11 cellular contexts compared by ENCODE assay signal in the genomic region with DNA sequence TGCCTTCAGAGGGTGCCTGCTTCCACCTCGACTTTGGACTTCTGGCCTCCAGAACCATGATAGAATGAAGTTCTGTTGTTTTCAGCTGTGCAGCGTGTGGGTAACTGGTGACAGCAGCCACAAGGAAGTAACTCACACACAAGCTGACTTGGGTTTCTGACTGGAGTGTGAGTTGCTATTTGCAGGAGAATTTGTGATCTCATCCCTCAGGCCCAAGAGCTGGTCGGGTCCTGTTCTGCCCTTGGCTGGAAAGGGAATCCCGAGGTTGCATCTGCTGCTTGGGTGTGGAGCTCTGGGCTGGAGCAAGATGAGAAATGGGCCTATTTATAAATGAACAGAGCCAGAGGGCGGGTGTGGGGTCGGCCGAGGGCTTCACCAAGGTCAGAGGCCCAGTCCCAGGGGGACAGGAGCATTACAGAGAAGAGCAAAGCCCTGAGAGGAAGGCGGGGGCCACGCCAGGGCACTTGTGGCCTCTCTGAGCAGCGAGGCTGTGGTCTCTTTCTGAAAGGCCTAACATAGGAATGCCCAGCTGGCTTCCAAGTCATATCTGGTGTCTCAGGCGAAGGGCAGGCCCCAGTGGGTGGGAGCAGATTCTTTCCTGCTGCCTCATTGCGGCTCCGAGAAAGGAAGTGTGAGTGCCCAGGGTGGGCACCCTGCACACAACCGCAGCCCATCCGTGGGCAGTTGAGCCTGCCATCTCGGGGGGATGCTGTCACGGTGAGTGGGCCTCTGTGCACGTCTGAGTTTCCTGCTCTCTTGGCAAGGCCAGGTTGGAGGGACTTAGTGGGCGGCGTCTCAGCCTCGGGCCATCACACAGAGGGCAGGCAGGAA. TPM values are rescaled to one million over a fixed set of nuclear protein-coding genes. Genes with fewer than 3 reads are reported as not detected.
A peak's percentile ranks its signal among the peaks of the same experiment; 100 is the strongest.
DNase-seq lines count a peak whose midpoint lies in the region; ATAC-seq, FAIRE-seq and TF ChIP-seq lines count a peak whose summit lies in the region.
"Had no signal": no experiment of that assay in that cellular context is flagged by ENCODE, and none has a peak within 500 bp of the region (broad histone marks: within the 10 kb centered on the region; RNA-seq: fewer than 3 reads in every experiment).

No MANE protein-coding gene starts in this region.

- H3K9me3 Mint-ChIP-seq in natural killer cell (no peaks in the 10 kb centered on the region), GM23338 (peaks cover 6% of the 10 kb centered on the region)

- TF ChIP-seq RAD21 in liver (IDR thresholded peaks at IDR 0.05) (no peak), HepG2 (CRISPR knock-in tag; IDR thresholded peaks at IDR 0.05) (no peak)

- in situ Hi-C loops in HepG2 (cut with HindIII; ENCODE audit: extremely low pct_ligation_motif_present, low pct_unique_long_range_greater_than_20kb): no loop called here

- H3K4me1 ChIP-seq in liver (ENCODE audit: control insufficient read depth in 4 of 4, insufficient read depth in 4 of 4, low read length in 3 of 4): no peaks in the 10 kb centered on the region
- H3K4me1 ChIP-seq in HepG2 (ENCODE audit: insufficient read depth, low read length): no peaks in the 10 kb centered on the region
- no peaks in the 10 kb centered on the region for H3K4me1 ChIP-seq in small intestine (ENCODE audit: control insufficient read depth in 2 of 2, insufficient read depth in 1 of 2, low read depth in 1 of 2, low read length in 1 of 2)
- no peaks in the 10 kb centered on the region for H3K4me1 ChIP-seq in GM23338 (ENCODE audit: insufficient read depth)

- H3K4me3 ChIP-seq in liver (ENCODE audit: low read depth in 1 of 3, low read length in 3 of 3) (no peak overlapping the region), HepG2 (replicated peaks in 1 of 3; ENCODE audit: insufficient read depth in 1 of 3, low read depth in 2 of 3, low read length in 3 of 3) (no peak overlapping the region), small intestine (ENCODE audit: low read depth in 1 of 2, low read length in 2 of 2) (no peak overlapping the region), GM23338 (no peak overlapping the region)

- POLR2A ChIA-PET in HepG2 (lab: Yijun Ruan, JAX): no interaction called here

- H3K4me3 Mint-ChIP-seq in natural killer cell (peak overlapping the region; percentile 74), GM23338 (no peak overlapping the region)

- H3K27ac ChIP-seq in liver (ENCODE audit: low read depth in 1 of 2, low read length in 2 of 2) (no peak overlapping the region), HepG2 (ENCODE audit: extremely low read length, insufficient read depth, low read length) (no peak overlapping the region), small intestine (ENCODE audit: low read depth in 1 of 2, low read length in 1 of 2) (no peak overlapping the region), GM23338 (ENCODE audit: low read depth) (no peak overlapping the region)

- peak overlapping the region; percentile 93 for H3K27ac Mint-ChIP-seq in natural killer cell
- H3K27ac Mint-ChIP-seq in GM23338: no peak overlapping the region

- H3K4me1 Mint-ChIP-seq in natural killer cell (peaks cover 23 to 35% of the 10 kb centered on the region in 2 donors), GM23338 (no peaks in the 10 kb centered on the region)

- H3K36me3 ChIP-seq in liver (ENCODE audit: control insufficient read depth in 4 of 4, insufficient read depth in 3 of 4, low read depth in 1 of 4, low read length in 3 of 4) (no peaks in the 10 kb centered on the region), HepG2 (replicated peaks in 1 of 2; ENCODE audit: control insufficient read depth in 1 of 2, insufficient read depth in 2 of 2, low read length in 2 of 2) (no peaks in the 10 kb centered on the region), small intestine (ENCODE audit: control insufficient read depth in 2 of 2, insufficient read depth in 2 of 2, low read length in 2 of 2) (no peaks in the 10 kb centered on the region), GM23338 (ENCODE audit: insufficient read depth) (no peaks in the 10 kb centered on the region)

- H2AFZ ChIP-seq in HepG2 (ENCODE audit: low read length) (no peak overlapping the region), GM23338 (no peak overlapping the region)

- BruUV-seq in HepG2 (replicated peaks; lab: Mats Ljungman, UMichigan): no TSS peak

- H3K4me2 ChIP-seq in HepG2 (ENCODE audit: low read depth, low read length): no peak overlapping the region
- H3K4me2 ChIP-seq in GM23338: no peak overlapping the region

- TF ChIP-seq EP300 in HepG2 (IDR thresholded peaks at IDR 0.05; ENCODE audit: low read depth in 2 of 2, low read length in 2 of 2) (no peak), HepG2 (CRISPR knock-in tag; IDR thresholded peaks at IDR 0.05; ENCODE audit: borderline replicate concordance) (no peak)

- no peak for DNase-seq in HepG2 (ENCODE audit: low spot score)
- peak; percentile 48 for DNase-seq in ecto neural progenitor cell (ENCODE audit: low spot score)
- DNase-seq in natural killer cell: no peak
- DNase-seq in small intestine: no peak
- no peak for DNase-seq in DMS153 treated with DMSO at 0.1 percent for 48 hours (lab: John Stamatoyannopoulos, UW; ENCODE audit: unreplicated experiment)
- no peak for DNase-seq in NCI-H1105 (lab: John Stamatoyannopoulos, UW)
- no peak for DNase-seq in GM23338 (ENCODE audit: low spot score)
- DNase-seq: activated CD4-positive, CD25-positive, alpha-beta regulatory T cell; NCI-H1105 treated with DMSO at 0.1 percent for 48 hours had no signal

- no peak for ATAC-seq in HepG2
- peak; percentile 53 to 66 (median 64) for ATAC-seq in natural killer cell
- ATAC-seq in GM23338: no peak

- H3F3A ChIP-seq in GM23338 (replicated peaks; ENCODE audit: low read depth): no peaks in the 10 kb centered on the region

- TF ChIP-seq CTCF in liver (IDR thresholded peaks at IDR 0.05; ENCODE audit: low read depth, low read length, missing input control) (no peak), HepG2 (CRISPR knock-in tag; IDR thresholded peaks at IDR 0.05) (no peak), natural killer cell (IDR thresholded peaks at IDR 0.05) (no peak), GM23338 (conservative IDR thresholded peaks at IDR 0.05; ENCODE audit: low read depth in 2 of 2) (no peak)

- H3K9me3 ChIP-seq in liver (ENCODE audit: control insufficient read depth in 4 of 4, low read length in 3 of 4) (peaks cover 0 to 4% (median 1%) of the 10 kb centered on the region in 4 donors), HepG2 (ENCODE audit: low read length) (peaks cover 9% of the 10 kb centered on the region; the same call in 1 of the 2 replicates), small intestine (ENCODE audit: control insufficient read depth, low read depth) (no peaks in the 10 kb centered on the region)

- intact Hi-C loops in HepG2 (cut with micrococcal nuclease; ENCODE audit: unreplicated experiment) (no loop called here), natural killer cell (cut with micrococcal nuclease) (loop anchor here (5.0 kb wide), 1 partner anchor 85 kb away; the partner anchor contains the start of gene TMEM273)

- CTCF ChIA-PET in HepG2 (lab: Yijun Ruan, JAX; ENCODE audit: low intra/inter-chr PET ratio, low total read pairs): no interaction called here

- H3K27me3 Mint-ChIP-seq in natural killer cell (ENCODE audit: low read depth in 2 of 2) (no peaks in the 10 kb centered on the region), GM23338 (ENCODE audit: insufficient read depth, low read depth, poor library complexity) (no peaks in the 10 kb centered on the region)

- peaks cover 3% of the 10 kb centered on the region for H3K36me3 Mint-ChIP-seq in natural killer cell
- H3K36me3 Mint-ChIP-seq in GM23338 (ENCODE audit: low read depth): no peaks in the 10 kb centered on the region

- H4K20me1 ChIP-seq in HepG2 (ENCODE audit: insufficient read depth, low read length) (no peaks in the 10 kb centered on the region), GM23338 (replicated peaks; ENCODE audit: insufficient read depth) (no peaks in the 10 kb centered on the region)

- no peaks in the 10 kb centered on the region for H3K9me2 ChIP-seq in GM23338 (ENCODE audit: insufficient read depth)

- WGBS in liver: 68% methylated on average over 21 of the region's 21 CpGs
- WGBS in HepG2 (ENCODE audit: low lambda C conversion rate): 3% methylated on average over 5 of the region's 21 CpGs
- 61 to 72% (median 67%) methylated on average over 20 to 21 of the region's 21 CpGs for WGBS in small intestine, 3 donors

- no peak for TF ChIP-seq POLR2A in HepG2 (IDR thresholded peaks at IDR 0.05; ENCODE audit: insufficient read depth in 1 of 2, low read depth in 2 of 2, low read length in 2 of 2)

- H3K27me3 ChIP-seq in liver (ENCODE audit: control insufficient read depth in 4 of 4, insufficient read depth in 4 of 4, low read length in 3 of 4) (no peaks in the 10 kb centered on the region), HepG2 (ENCODE audit: control insufficient read depth in 1 of 2, insufficient read depth in 2 of 2, low read length in 2 of 2) (peaks cover 2 to 7% of the 10 kb centered on the region in 2 experiments; a peak in 1 of 5 replicates), small intestine (ENCODE audit: control insufficient read depth in 2 of 2, insufficient read depth in 2 of 2, low read length in 2 of 2) (no peaks in the 10 kb centered on the region), GM23338 (ENCODE audit: insufficient read depth) (no peaks in the 10 kb centered on the region)

- FAIRE-seq in HepG2 (lab: Jason Lieb, UNC) (no peak), small intestine (lab: Jason Lieb, UNC) (no peak)

- H3K79me2 ChIP-seq in HepG2 (ENCODE audit: insufficient read depth, low read length): no peaks in the 10 kb centered on the region
- no peaks in the 10 kb centered on the region for H3K79me2 ChIP-seq in GM23338 (replicated peaks; ENCODE audit: insufficient read depth)

- no peak overlapping the region for H3K9ac ChIP-seq in liver (ENCODE audit: low read depth in 1 of 2, low read length in 2 of 2)
- no peak overlapping the region for H3K9ac ChIP-seq in HepG2 (ENCODE audit: insufficient read depth, low read depth, low read length)

RNA-seq across cellular contexts. Expression of gene C10orf71, which starts 26.5 kb away (rescaled TPM):
- not detected for total RNA-seq in liver
- polyA plus RNA-seq in liver: under 1 TPM in 1 of 2 donors, not detected in 1; 0.03 TPM
- not detected in 2 replicates for total RNA-seq in HepG2 (2016; rRNA removed; fragmentation: Illumina TruSeq; extraction: Trizol)
- total RNA-seq in HepG2 (2016; cell fraction: cytosol; rRNA removed; fragmentation: Illumina TruSeq; extraction: Trizol; ENCODE audit: low read depth): not detected in 2 replicates
- not detected in 2 replicates for total RNA-seq in HepG2 (2016; cell fraction: insoluble cytoplasmic fraction; rRNA removed; fragmentation: Illumina TruSeq; extraction: Trizol)
- not detected in 2 replicates for total RNA-seq in HepG2 (2016; cell fraction: membrane; rRNA removed; fragmentation: Illumina TruSeq; extraction: Trizol)
- not detected in 2 replicates for total RNA-seq in HepG2 (2016; cell fraction: nucleus; rRNA removed; fragmentation: Illumina TruSeq; extraction: Trizol)
- polyA plus RNA-seq in HepG2 (2011; rRNA removed): not detected in 2 replicates
- polyA plus RNA-seq in HepG2 (2011; cell fraction: cytosol; rRNA removed): not detected in 2 replicates
- polyA plus RNA-seq in HepG2 (2011; cell fraction: nucleus; rRNA removed): not detected in 2 replicates
- not detected in 2 replicates for polyA plus RNA-seq in HepG2 (2012)
- polyA plus RNA-seq in HepG2 (2016; cell fraction: cytosol; fragmentation: Illumina TruSeq; extraction: Trizol; ENCODE audit: low read depth): not detected in 2 replicates
- polyA plus RNA-seq in HepG2 (2016; cell fraction: insoluble cytoplasmic fraction; fragmentation: Illumina TruSeq; extraction: Trizol; ENCODE audit: low read depth): not detected in 2 replicates
- polyA plus RNA-seq in HepG2 (2016; cell fraction: membrane; fragmentation: Illumina TruSeq; extraction: Trizol; ENCODE audit: low read depth): not detected in 2 replicates
- polyA plus RNA-seq in HepG2 (2016; cell fraction: nucleus; fragmentation: Illumina TruSeq; extraction: Trizol; ENCODE audit: insufficient read depth, low read depth): not detected in 2 replicates
- not detected in 2 replicates for polyA minus RNA-seq in HepG2 (2011; rRNA and poly(A)+ RNA removed; ENCODE audit: low replicate concordance)
- not detected in 2 replicates for polyA minus RNA-seq in HepG2 (2011; cell fraction: cytosol; rRNA and poly(A)+ RNA removed)
- not detected in 2 replicates for polyA minus RNA-seq in HepG2 (2011; cell fraction: nucleus; rRNA and poly(A)+ RNA removed)
- total RNA-seq in natural killer cell: not detected
- under 1 TPM in 1 of 3 donors, not detected in 2; under 0.01 TPM for polyA plus RNA-seq in small intestine
- not detected in 2 replicates for total RNA-seq in GM23338 (2014; rRNA removed; shearing (Covaris generic))
- not detected in 2 replicates for polyA plus RNA-seq in GM23338 (2016; fragmentation: Nextera tagmentation; extraction: Ambion mirVana)
- total RNA-seq: pulmonary artery endothelial cell had no signal

Comparison
In these comparisons a context has a peak if more than half of its experiments do, and no peak if none do; other contexts are left out.
1. ATAC-seq: peak in natural killer cell (3 of 3); none in HepG2 (single experiment) and GM23338 (single experiment).